Comparison of ENCODE assay signal across 10 cellular contexts in the genomic region with DNA sequence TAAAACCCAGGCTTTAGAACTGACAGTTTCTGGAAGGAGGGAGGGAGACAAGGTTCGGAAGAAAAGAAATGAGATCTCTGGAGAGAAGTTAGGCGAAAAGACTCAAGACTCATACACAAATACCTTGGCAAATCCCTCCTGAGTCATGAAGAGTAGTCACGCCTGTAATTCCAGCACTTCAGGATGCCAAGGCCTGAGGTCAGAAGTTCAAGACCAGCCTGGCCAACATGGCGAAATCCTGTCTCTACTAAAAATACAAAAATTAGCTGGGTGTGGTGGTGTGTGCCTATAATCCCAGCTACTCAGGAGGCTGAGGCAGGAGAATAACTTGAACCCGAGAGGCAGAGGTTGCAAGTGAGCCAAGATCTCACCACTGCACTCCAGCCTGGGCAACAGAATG. TPM values are rescaled to one million over a fixed set of nuclear protein-coding genes. Genes with fewer than 3 reads are reported as not detected.
DNase-seq lines count a peak whose midpoint lies in the region; ATAC-seq, FAIRE-seq and TF ChIP-seq lines count a peak whose summit lies in the region.
"Not testable (repeated sequence)": the region's sequence is repeated elsewhere in the genome, so short reads cannot be mapped to it uniquely, and the experiment has no call there.
"Had no signal": no experiment of that assay in that cellular context is flagged by ENCODE, and none has a peak within 500 bp of the region (broad histone marks: within the 10 kb centered on the region; RNA-seq: fewer than 3 reads in every experiment).

No MANE protein-coding gene starts in this region.

- H3K27ac Mint-ChIP-seq in Calu3 (ENCODE audit: unreplicated experiment); astrocyte (ENCODE audit: unreplicated experiment): not testable (repeated sequence)
- peak overlapping the region; percentile 64 for H3K27ac Mint-ChIP-seq in osteocyte (ENCODE audit: unreplicated experiment)

- not testable (repeated sequence) for H4K8ac ChIP-seq in H1 (ENCODE audit: extremely low read depth, insufficient read depth, low read length)

- H3K4me1 ChIP-seq in HCT116 (ENCODE audit: control insufficient read depth in 1 of 2, insufficient read depth in 2 of 2, low read length in 2 of 2) (peaks cover 3 to 16% of the 10 kb centered on the region in 2 experiments; a peak in 3 of 4 replicates), tibial artery (peaks cover 0 to 16% (median 0%) of the 10 kb centered on the region in 4 donors)
- H3K4me1 ChIP-seq in astrocyte (ENCODE audit: insufficient read depth, low read length); H1 (replicated peaks in 1 of 4; ENCODE audit: control insufficient read depth in 3 of 4, insufficient read depth in 4 of 4, low read length in 3 of 4): not testable (repeated sequence)

- not testable (repeated sequence) for TF ChIP-seq RAD21 in HCT116 (IDR thresholded peaks at IDR 0.05; ENCODE audit: low read depth); H1 (IDR thresholded peaks at IDR 0.05 in 1 of 2, conservative IDR thresholded peaks at IDR 0.05 in 1 of 2; ENCODE audit: low read depth in 2 of 2, low read length in 2 of 2)

- not testable (repeated sequence) for H3K18ac ChIP-seq in H1 (ENCODE audit: extremely low read depth, low read length)

- CTCF ChIA-PET in Calu3 (lab: Charles Lee); HCT116 (lab: Charles Lee); H1 (lab: Charles Lee; ENCODE audit: partially characterized antibody): not testable (repeated sequence)

- DNase-seq in Calu3: peak; percentile 4
- DNase-seq in HCT116 (ENCODE audit: low read depth, low spot score); H1 (ENCODE audit: low read depth in 1 of 2, low spot score in 2 of 2); osteocyte (ENCODE audit: extremely low spot score, unreplicated experiment): not testable (repeated sequence)
- DNase-seq in NCI-H226: peak; percentile 40
- DNase-seq in astrocyte (ENCODE audit: low read depth): peak; percentile 47
- DNase-seq in fibroblast of the aortic adventitia (ENCODE audit: low read depth): peak; percentile 95
- DNase-seq in tibial artery: peak; percentile 50 to 75

- H4K5ac ChIP-seq in H1 (ENCODE audit: insufficient read length, low read depth, low read length): not testable (repeated sequence)

- H3K79me2 ChIP-seq in HCT116 (ENCODE audit: insufficient read depth, low read length); astrocyte (ENCODE audit: insufficient read depth, low read length); H1 (ENCODE audit: control insufficient read depth in 1 of 2, insufficient read depth in 2 of 2, low read length in 2 of 2): not testable (repeated sequence)

- not testable (repeated sequence) for H2BK20ac ChIP-seq in H1 (ENCODE audit: low read length)

- POLR2A ChIA-PET in HCT116 (lab: Charles Lee); H1 (lab: Charles Lee; ENCODE audit: partially characterized antibody): not testable (repeated sequence)

- H2BK5ac ChIP-seq in H1 (ENCODE audit: low read depth, low read length): not testable (repeated sequence)

- H3K27ac ChIP-seq in HCT116 (ENCODE audit: low read depth, low read length); astrocyte (ENCODE audit: low read depth, low read length); H1 (ENCODE audit: low read depth, low read length): not testable (repeated sequence)
- H3K27ac ChIP-seq in tibial artery: peak overlapping the region in 1 of 2 donors; percentile 5

- not testable (repeated sequence) for H3K4me3 ChIP-seq in HCT116 (replicated peaks in 1 of 2; ENCODE audit: low read depth in 1 of 2, low read length in 2 of 2); astrocyte (ENCODE audit: insufficient read depth, low read depth, low read length); H1 (ENCODE audit: extremely low read depth in 1 of 4, insufficient read depth in 2 of 4, low read depth in 3 of 4, low read length in 4 of 4); fibroblast of the aortic adventitia (ENCODE audit: low read depth, low read length); tibial artery

- H4K20me1 ChIP-seq in HCT116 (ENCODE audit: insufficient read depth); astrocyte (ENCODE audit: insufficient read depth, low read length); H1 (replicated peaks in 1 of 2; ENCODE audit: control insufficient read depth in 1 of 2, insufficient read depth in 2 of 2, low read length in 2 of 2): not testable (repeated sequence)

- H4K91ac ChIP-seq in H1 (replicated peaks; ENCODE audit: insufficient read length, low read length): not testable (repeated sequence)

- H3K4ac ChIP-seq in H1 (replicated peaks; ENCODE audit: insufficient read length, low read depth, low read length): not testable (repeated sequence)

- not testable (repeated sequence) for H3K23me2 ChIP-seq in H1 (ENCODE audit: low read depth, low read length)

- not testable (repeated sequence) for H2AK5ac ChIP-seq in H1 (ENCODE audit: low read depth, low read length)

- not testable (repeated sequence) for H3K9me3 ChIP-seq in HCT116 (ENCODE audit: control insufficient read depth in 1 of 2, insufficient read depth in 1 of 2, low read depth in 1 of 2, low read length in 2 of 2); astrocyte (ENCODE audit: insufficient read depth, low read depth, low read length); H1 (ENCODE audit: insufficient read depth in 2 of 2, low read depth in 1 of 2, low read length in 1 of 2); tibial artery

- H2BK120ac ChIP-seq in H1 (replicated peaks; ENCODE audit: low read depth, low read length): not testable (repeated sequence)

- intact Hi-C loops in Calu3 (cut with micrococcal nuclease; ENCODE audit: unreplicated experiment); HCT116 (cut with micrococcal nuclease); tibial artery (cut with DNase I; ENCODE audit: low total_unique reads): not testable (repeated sequence)

- not testable (repeated sequence) for H3K9ac ChIP-seq in HCT116 (ENCODE audit: low read length); astrocyte (ENCODE audit: low read length); H1 (replicated peaks in 1 of 4; ENCODE audit: extremely low read depth in 1 of 4, low read depth in 3 of 4, low read length in 3 of 4)

- TF ChIP-seq EP300 in H1 (IDR thresholded peaks at IDR 0.05; ENCODE audit: borderline replicate concordance in 1 of 2, low read depth in 2 of 2, low read length in 2 of 2): not testable (repeated sequence)

- not testable (repeated sequence) for TF ChIP-seq POLR2A in HCT116 (IDR thresholded peaks at IDR 0.05; ENCODE audit: borderline replicate concordance, extremely low read depth, insufficient read depth, insufficient read length); H1 (IDR thresholded peaks at IDR 0.05; ENCODE audit: control extremely low read depth in 1 of 2, low read depth in 2 of 2, low read length in 2 of 2)

- H2AFZ ChIP-seq in HCT116 (ENCODE audit: low read depth, low read length, poor library complexity, severe bottlenecking) (peak overlapping the region; percentile 4), H1 (ENCODE audit: low read length) (0 out of 2 replicates have a peak overlapping the region, but pooled peaks have one; percentile 9)
- not testable (repeated sequence) for H2AFZ ChIP-seq in astrocyte (ENCODE audit: low read depth, low read length)

- RAD21 ChIA-PET in HCT116 (lab: Charles Lee; ENCODE audit: low non-redundant PET in 1 of 2, low total read pairs in 2 of 2, uncharacterized antibody in 2 of 2, unreplicated experiment in 2 of 2): not testable (repeated sequence)

- H3K14ac ChIP-seq in H1 (ENCODE audit: insufficient read length): not testable (repeated sequence)

- H3K79me1 ChIP-seq in H1 (ENCODE audit: low read depth, low read length): not testable (repeated sequence)

- H3K36me3 Mint-ChIP-seq in Calu3 (ENCODE audit: insufficient read depth, unreplicated experiment); astrocyte (ENCODE audit: low read depth, unreplicated experiment); osteocyte (ENCODE audit: unreplicated experiment): not testable (repeated sequence)

- H3K9me3 Mint-ChIP-seq in Calu3 (ENCODE audit: low read depth, unreplicated experiment); astrocyte (ENCODE audit: unreplicated experiment); osteocyte (ENCODE audit: unreplicated experiment): not testable (repeated sequence)

- not testable (repeated sequence) for H2BK12ac ChIP-seq in H1 (ENCODE audit: low read depth, low read length)

- H3K4me2 ChIP-seq in HCT116 (ENCODE audit: low read length): peak overlapping the region; percentile 56
- H3K4me2 ChIP-seq in astrocyte (ENCODE audit: low read length); H1 (ENCODE audit: insufficient read depth in 1 of 2, low read depth in 2 of 2, low read length in 2 of 2): not testable (repeated sequence)

- not testable (repeated sequence) for H3K23ac ChIP-seq in H1 (ENCODE audit: insufficient read length)

- peaks cover 19% of the 10 kb centered on the region for H3K4me1 Mint-ChIP-seq in Calu3 (ENCODE audit: low read depth, unreplicated experiment)
- not testable (repeated sequence) for H3K4me1 Mint-ChIP-seq in astrocyte (ENCODE audit: low read depth, unreplicated experiment); osteocyte (ENCODE audit: unreplicated experiment)

- BruUV-seq in Calu3 (replicated peaks; lab: Mats Ljungman, UMichigan); HCT116 (replicated peaks; lab: Mats Ljungman, UMichigan): not testable (repeated sequence)

- TF ChIP-seq CTCF in Calu3 (IDR thresholded peaks at IDR 0.05; ENCODE audit: unreplicated experiment); HCT116 (IDR thresholded peaks at IDR 0.05 in 2 of 3, conservative IDR thresholded peaks at IDR 0.05 in 1 of 3; ENCODE audit: borderline replicate concordance in 1 of 3, insufficient read depth in 1 of 3, low read depth in 2 of 3, low read length in 2 of 3); astrocyte (IDR thresholded peaks at IDR 0.05; ENCODE audit: insufficient read depth, low read depth, low read length); H1 (IDR thresholded peaks at IDR 0.05; ENCODE audit: control extremely low read depth in 1 of 3, insufficient read depth in 1 of 3, low read depth in 1 of 3, low read length in 3 of 3); fibroblast of the aortic adventitia (IDR thresholded peaks at IDR 0.05; ENCODE audit: insufficient read depth, low read length); osteocyte (IDR thresholded peaks at IDR 0.05); tibial artery (IDR thresholded peaks at IDR 0.05): not testable (repeated sequence)

- H2BK15ac ChIP-seq in H1 (ENCODE audit: low read length): not testable (repeated sequence)

- H3K27me3 ChIP-seq in HCT116 (ENCODE audit: insufficient read depth, low read length); astrocyte (ENCODE audit: insufficient read depth, low read length); H1 (replicated peaks in 1 of 4; ENCODE audit: control insufficient read depth in 3 of 4, extremely low read depth in 1 of 4, insufficient read depth in 3 of 4, low read length in 3 of 4); tibial artery: not testable (repeated sequence)

- not testable (repeated sequence) for H3K4me3 Mint-ChIP-seq in Calu3 (ENCODE audit: low read depth, unreplicated experiment); astrocyte (ENCODE audit: unreplicated experiment); osteocyte (ENCODE audit: unreplicated experiment)

- H3K56ac ChIP-seq in H1 (replicated peaks; ENCODE audit: insufficient read length, low read depth, low read length): not testable (repeated sequence)

- H3K9me2 ChIP-seq in HCT116 (ENCODE audit: insufficient read depth): not testable (repeated sequence)

- ATAC-seq in HCT116: peak; percentile 64

- H3K27me3 Mint-ChIP-seq in Calu3 (ENCODE audit: unreplicated experiment); astrocyte (ENCODE audit: low read depth, unreplicated experiment); osteocyte (ENCODE audit: unreplicated experiment): not testable (repeated sequence)

- not testable (repeated sequence) for FAIRE-seq in astrocyte (lab: Jason Lieb, UNC); H1 (lab: Jason Lieb, UNC)

- H3K36me3 ChIP-seq in HCT116 (ENCODE audit: control insufficient read depth in 1 of 2, insufficient read depth in 2 of 2, low read length in 2 of 2); astrocyte (ENCODE audit: insufficient read depth, low read length); H1 (ENCODE audit: control insufficient read depth in 2 of 4, insufficient read depth in 4 of 4, low read length in 3 of 4); tibial artery: not testable (repeated sequence)

- 87% methylated on average over 5 of the region's 5 CpGs; no CpG with 5 or more reads in 1 of the 2 experiments for WGBS in H1 (ENCODE audit: extremely low coverage in 1 of 2, insufficient coverage in 1 of 2, insufficient read length in 1 of 2, insufficient replicate concordance in 2 of 2, low coverage in 1 of 2, low lambda C conversion rate in 2 of 2, missing lambda C conversion rate in 1 of 2), 2 experiments

RNA-seq across cellular contexts. Expression of gene MUSK, which starts 27.3 kb away (rescaled TPM):
- total RNA-seq in Calu3 (2022) (not detected in 2 replicates), HCT116 (2021; ENCODE audit: unreplicated experiment) (not detected), astrocyte (not detected in 2 replicates), fibroblast of the aortic adventitia (ENCODE audit: low replicate concordance) (1.4 TPM in 1 of 2 replicates, not detected in the other), osteocyte (not detected in 2 replicates)
- polyA plus RNA-seq in HCT116 (2012): 0.01 TPM in 1 of 2 replicates, not detected in the other
- not detected in 2 replicates for total RNA-seq in H1 (2021; fragmentation: NEBNext Ultra II Directional; extraction: Animal tissue kit (Norgen Biotek cat#: 25700))
- polyA plus RNA-seq in H1 (2011; rRNA removed): not detected in 2 replicates
- polyA plus RNA-seq in H1 (2011; cell fraction: cytosol; rRNA removed): not detected
- not detected for polyA plus RNA-seq in H1 (2011; cell fraction: nucleus; rRNA removed)
- not detected in 4 replicates for polyA plus RNA-seq in H1 (2012, experiment 1 of 2)
- not detected for polyA plus RNA-seq in H1 (2012, experiment 2 of 2)
- polyA plus RNA-seq in H1 (2013, experiment 1 of 2): not detected
- 0.02 TPM for polyA plus RNA-seq in H1 (2013, experiment 2 of 2)
- not detected in 2 replicates for polyA minus RNA-seq in H1 (2011; rRNA and poly(A)+ RNA removed)
- polyA minus RNA-seq in H1 (2011; cell fraction: cytosol; rRNA and poly(A)+ RNA removed): not detected
- not detected for polyA minus RNA-seq in H1 (2011; cell fraction: nucleus; rRNA and poly(A)+ RNA removed)
- total RNA-seq: H9 had no signal
- polyA plus RNA-seq: IgD-negative memory B cell had no signal
